In genomic region chr9:35826071-35826701, GRCh38 we compare ENCODE assay signal across 1 cellular context.
TF ChIP-seq lines count a peak whose summit lies in the region.

No MANE protein-coding gene starts in this region.

TF ChIP-seq in H1, 55 proteins besides CTCF, POLR2A, EP300 and RAD21 (continued from another document):
- no peak for TF ChIP-seq SAP30 (IDR thresholded peaks at IDR 0.05; ENCODE audit: insufficient read depth, insufficient replicate concordance, low read length)
